In genomic region chr1:33080885-33081553, GRCh38 we compare ENCODE assay signal across 1 cellular context.
TF ChIP-seq lines count a peak whose summit lies in the region.

Gene AZIN2 (plus strand): TSS chr1:33081153. CDS start chr1:33082250, 1,097 bp downstream.

TF ChIP-seq in GM12878, 131 proteins besides CTCF, POLR2A, EP300 and RAD21 (continued from another document):
- TF ChIP-seq PRDM15 (CRISPR knock-in tag; IDR thresholded peaks at IDR 0.05) (no peak), POU2F2 (IDR thresholded peaks at IDR 0.05; ENCODE audit: borderline replicate concordance, low read depth, low read length) (0 out of 3 replicates have a peak, but pooled peaks have one; percentile 40), ETV6 (conservative IDR thresholded peaks at IDR 0.05 in 1 of 2, IDR thresholded peaks at IDR 0.05 in 1 of 2; ENCODE audit: borderline replicate concordance in 1 of 2, low read depth in 1 of 2) (no peak), JUNB (IDR thresholded peaks at IDR 0.05) (no peak), BMI1 (IDR thresholded peaks at IDR 0.05; ENCODE audit: borderline replicate concordance) (peak; percentile 92), POLR2AphosphoS2 (IDR thresholded peaks at IDR 0.05; ENCODE audit: low read depth, low read length) (no peak), CHD1 (IDR thresholded peaks at IDR 0.05; ENCODE audit: low read depth, low read length) (no peak), CREB1 (IDR thresholded peaks at IDR 0.05; ENCODE audit: low read depth) (no peak), SIX5 (IDR thresholded peaks at IDR 0.05; ENCODE audit: low read depth, low read length, severe bottlenecking) (peak; percentile 34), FOS (IDR thresholded peaks at IDR 0.05; ENCODE audit: borderline replicate concordance, extremely low read depth, insufficient read length) (no peak), MTA2 (IDR thresholded peaks at IDR 0.05; ENCODE audit: low read depth) (no peak), TCF3 (IDR thresholded peaks at IDR 0.05; ENCODE audit: borderline replicate concordance, insufficient read depth, low read depth, low read length) (no peak), FOXM1 (IDR thresholded peaks at IDR 0.05; ENCODE audit: low read depth, low read length) (no peak), YY1 (IDR thresholded peaks at IDR 0.05; ENCODE audit: low read depth, low read length) (0 out of 2 replicates have a peak, but pooled peaks have one; percentile 17), CBX5 (IDR thresholded peaks at IDR 0.05; ENCODE audit: low read depth) (no peak), IRF4 (IDR thresholded peaks at IDR 0.05; ENCODE audit: low read depth, low read length) (no peak), ASH2L (IDR thresholded peaks at IDR 0.05; ENCODE audit: borderline replicate concordance, low read depth) (no peak), BHLHE40 (IDR thresholded peaks at IDR 0.05; ENCODE audit: borderline replicate concordance in 1 of 2, low read depth in 2 of 2, low read length in 1 of 2) (peak in 1 of 2 experiments; percentile 5; a peak in 1 of 4 replicates), CEBPZ (IDR thresholded peaks at IDR 0.05; ENCODE audit: low read depth, low read length) (no peak), ZNF24 (IDR thresholded peaks at IDR 0.05) (no peak), LARP7 (IDR thresholded peaks at IDR 0.05) (no peak), HCFC1 (IDR thresholded peaks at IDR 0.05; ENCODE audit: low read length) (peak; percentile 29; the same call in 1 of the 2 replicates), MEF2B (IDR thresholded peaks at IDR 0.05; ENCODE audit: partially characterized antibody, poor library complexity, severe bottlenecking) (peak; percentile 42), POLR2AphosphoS5 (IDR thresholded peaks at IDR 0.05; ENCODE audit: low read length) (peak; percentile 64), TAF1 (IDR thresholded peaks at IDR 0.05; ENCODE audit: borderline replicate concordance, low read depth, low read length) (no peak), ZNF207 (IDR thresholded peaks at IDR 0.05; ENCODE audit: borderline replicate concordance) (no peak)
TF ChIP-seq in GM12878: peak in this region for 11.
